ENCODE assay signal across 8 cellular contexts in the genomic region with DNA sequence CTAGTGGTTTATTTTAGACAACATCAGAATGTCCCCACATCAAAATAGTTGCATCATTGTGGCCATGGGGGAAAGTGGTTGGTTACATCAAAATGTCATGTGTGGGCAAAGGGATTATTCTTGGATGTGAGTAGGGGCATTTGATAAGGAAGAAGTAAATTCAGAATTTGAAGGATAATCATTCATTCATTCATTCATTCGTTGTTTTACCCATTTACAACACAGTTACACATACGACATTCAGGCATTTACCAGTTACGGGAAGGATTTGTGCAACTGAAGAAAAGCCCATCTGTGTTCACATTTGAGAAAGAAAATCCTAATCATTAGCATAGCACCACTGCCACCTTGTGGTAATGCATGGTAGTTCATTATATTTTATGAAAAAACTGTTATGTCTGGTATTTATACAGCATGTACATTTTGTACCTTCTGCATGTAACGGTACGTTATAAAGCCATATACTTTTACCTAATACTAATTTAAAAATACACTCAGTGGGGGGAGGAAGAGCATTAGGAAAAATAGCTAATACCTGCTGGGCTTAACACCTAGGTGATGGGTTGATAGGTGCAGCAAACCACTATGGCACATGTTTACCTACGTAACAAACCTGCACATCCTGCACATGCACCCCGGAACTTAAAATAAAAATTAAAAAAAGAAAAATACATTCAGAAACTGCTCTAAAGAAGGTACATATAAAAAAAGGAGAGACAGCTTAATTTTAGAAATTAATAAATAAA.
DNase-seq lines count a peak whose midpoint lies in the region; ATAC-seq, FAIRE-seq and TF ChIP-seq lines count a peak whose summit lies in the region.

No MANE protein-coding gene starts in this region.

- ATAC-seq in aorta (ENCODE audit: low FRiP score): peak; percentile 80
- ATAC-seq in GM19397 (IDR thresholded peaks at IDR 0.05; ENCODE audit: unreplicated experiment): no peak

- intact Hi-C loops in aorta (cut with DNase I): loop anchor here (2.0 to 5.0 kb wide), 2 partner anchors 442 to 443 kb away; no protein-coding TSS in a partner anchor

- H2AK5ac ChIP-seq in H1 (ENCODE audit: low read depth, low read length): no peak overlapping the region

- TF ChIP-seq RAD21 in H1 (IDR thresholded peaks at IDR 0.05 in 1 of 2, conservative IDR thresholded peaks at IDR 0.05 in 1 of 2; ENCODE audit: low read depth in 2 of 2, low read length in 2 of 2): peak; percentile 81 to 85

- H2AFZ ChIP-seq in H1 (ENCODE audit: low read length): no peak overlapping the region

- H2BK20ac ChIP-seq in H1 (ENCODE audit: low read length): no peak overlapping the region

- H3K14ac ChIP-seq in H1 (ENCODE audit: insufficient read length): no peak overlapping the region

- H3K27ac ChIP-seq in H1 (ENCODE audit: low read depth, low read length): no peak overlapping the region
- H3K27ac ChIP-seq in aorta (ENCODE audit: low read depth in 1 of 2, low read length in 2 of 2): no peak overlapping the region

- no peak overlapping the region for H4K5ac ChIP-seq in H1 (ENCODE audit: insufficient read length, low read depth, low read length)

- H2BK15ac ChIP-seq in H1 (ENCODE audit: low read length): no peak overlapping the region

- H3K9ac ChIP-seq in H1 (replicated peaks in 1 of 4; ENCODE audit: extremely low read depth in 1 of 4, low read depth in 3 of 4, low read length in 3 of 4): no peak overlapping the region

- H3K4ac ChIP-seq in H1 (replicated peaks; ENCODE audit: insufficient read length, low read depth, low read length): no peak overlapping the region

- H3K36me3 ChIP-seq in H1 (ENCODE audit: control insufficient read depth in 2 of 4, insufficient read depth in 4 of 4, low read length in 3 of 4): no peaks in the 10 kb centered on the region
- no peaks in the 10 kb centered on the region for H3K36me3 ChIP-seq in aorta (ENCODE audit: control insufficient read depth in 1 of 2, insufficient read depth in 2 of 2, low read length in 1 of 2)

- H3K9me3 ChIP-seq in H1 (ENCODE audit: insufficient read depth in 2 of 2, low read depth in 1 of 2, low read length in 1 of 2): no peaks in the 10 kb centered on the region
- no peaks in the 10 kb centered on the region for H3K9me3 ChIP-seq in aorta (ENCODE audit: control insufficient read depth, low read length)

- H2BK120ac ChIP-seq in H1 (replicated peaks; ENCODE audit: low read depth, low read length): no peak overlapping the region

- 55% methylated on average over 7 of the region's 7 CpGs; no CpG with 5 or more reads in 1 of the 2 experiments for WGBS in H1 (ENCODE audit: extremely low coverage in 1 of 2, insufficient coverage in 1 of 2, insufficient read length in 1 of 2, insufficient replicate concordance in 2 of 2, low coverage in 1 of 2, low lambda C conversion rate in 2 of 2, missing lambda C conversion rate in 1 of 2), 2 experiments
- 13% methylated on average over 7 of the region's 7 CpGs for WGBS in aorta, 2 donors

- H3K4me1 ChIP-seq in H1 (replicated peaks in 1 of 4; ENCODE audit: control insufficient read depth in 3 of 4, insufficient read depth in 4 of 4, low read length in 3 of 4) (peaks cover 0 to 5% (median 0%) of the 10 kb centered on the region in 4 experiments; a peak in 1 of 7 replicates), aorta (ENCODE audit: control insufficient read depth in 1 of 2, insufficient read depth in 2 of 2, low read length in 2 of 2) (no peaks in the 10 kb centered on the region)

- POLR2A ChIA-PET in H1 (lab: Charles Lee; ENCODE audit: partially characterized antibody): no interaction called here

- H3K27me3 ChIP-seq in H1 (replicated peaks in 1 of 4; ENCODE audit: control insufficient read depth in 3 of 4, extremely low read depth in 1 of 4, insufficient read depth in 3 of 4, low read length in 3 of 4): no peaks in the 10 kb centered on the region
- no peaks in the 10 kb centered on the region for H3K27me3 ChIP-seq in aorta (ENCODE audit: control insufficient read depth in 1 of 2, insufficient read depth in 2 of 2, low read length in 1 of 2)

- no peak overlapping the region for H3K23ac ChIP-seq in H1 (ENCODE audit: insufficient read length)

- CTCF ChIA-PET in H1 (lab: Charles Lee; ENCODE audit: partially characterized antibody): interaction anchor here (0.6 to 3.5 kb wide), 25 partner anchors 9 to 699 kb away, joined by 3 to 14 read pairs (median 4); no protein-coding TSS in a partner anchor

- DNase-seq in AG08396 (ENCODE audit: low spot score) (peak; percentile 30), GM10266 (ENCODE audit: extremely low spot score) (peak; percentile 38), NCI-H128 (lab: John Stamatoyannopoulos, UW; ENCODE audit: unreplicated experiment) (peak; percentile 32), SKM-1 treated with dmso at 0.1 percent for 144 hours (lab: John Stamatoyannopoulos, UW; ENCODE audit: unreplicated experiment) (peak; percentile 48), H1 (ENCODE audit: low read depth in 1 of 2, low spot score in 2 of 2) (no peak), mucosa of gallbladder (ENCODE audit: low spot score) (peak; percentile 29), aorta (no peak)

- H3K4me3 ChIP-seq in H1 (ENCODE audit: extremely low read depth in 1 of 4, insufficient read depth in 2 of 4, low read depth in 3 of 4, low read length in 4 of 4): no peak overlapping the region
- no peak overlapping the region for H3K4me3 ChIP-seq in aorta (ENCODE audit: low read length in 2 of 2)

- TF ChIP-seq CTCF in GM10266 (IDR thresholded peaks at IDR 0.05; ENCODE audit: control insufficient read depth, insufficient read depth, low read depth, missing control alignments) (peak; percentile 63), H1 (IDR thresholded peaks at IDR 0.05; ENCODE audit: control extremely low read depth in 1 of 3, insufficient read depth in 1 of 3, low read depth in 1 of 3, low read length in 3 of 3) (peak in 2 of 3 experiments; percentile 41 to 68; a peak in 2 of 4 replicates)

- no peak overlapping the region for H3K18ac ChIP-seq in H1 (ENCODE audit: extremely low read depth, low read length)

- 0 out of 4 replicates have a peak, but pooled peaks cover 0 to 2% of the 10 kb centered on the region in 2 experiments for H3K79me2 ChIP-seq in H1 (ENCODE audit: control insufficient read depth in 1 of 2, insufficient read depth in 2 of 2, low read length in 2 of 2)

- H3K79me1 ChIP-seq in H1 (ENCODE audit: low read depth, low read length): 0 out of 2 replicates have a peak, but pooled peaks cover 2% of the 10 kb centered on the region

- peaks cover 0 to 3% of the 10 kb centered on the region in 2 experiments for H4K20me1 ChIP-seq in H1 (replicated peaks in 1 of 2; ENCODE audit: control insufficient read depth in 1 of 2, insufficient read depth in 2 of 2, low read length in 2 of 2)

- TF ChIP-seq POLR2A in H1 (IDR thresholded peaks at IDR 0.05; ENCODE audit: control extremely low read depth in 1 of 2, low read depth in 2 of 2, low read length in 2 of 2): no peak

- H4K91ac ChIP-seq in H1 (replicated peaks; ENCODE audit: insufficient read length, low read length): no peak overlapping the region

- H3K56ac ChIP-seq in H1 (replicated peaks; ENCODE audit: insufficient read length, low read depth, low read length): no peak overlapping the region

- FAIRE-seq in H1 (lab: Jason Lieb, UNC): peak; percentile 48

- no peak for TF ChIP-seq EP300 in H1 (IDR thresholded peaks at IDR 0.05; ENCODE audit: borderline replicate concordance in 1 of 2, low read depth in 2 of 2, low read length in 2 of 2)

- no peak overlapping the region for H4K8ac ChIP-seq in H1 (ENCODE audit: extremely low read depth, insufficient read depth, low read length)

- H3K4me2 ChIP-seq in H1 (ENCODE audit: insufficient read depth in 1 of 2, low read depth in 2 of 2, low read length in 2 of 2): no peak overlapping the region

- no peak overlapping the region for H2BK12ac ChIP-seq in H1 (ENCODE audit: low read depth, low read length)

- no peak overlapping the region for H2BK5ac ChIP-seq in H1 (ENCODE audit: low read depth, low read length)

- no peaks in the 10 kb centered on the region; the same call in 1 of the 2 replicates for H3K23me2 ChIP-seq in H1 (ENCODE audit: low read depth, low read length)

TF ChIP-seq in H1, 55 proteins besides CTCF, POLR2A, EP300 and RAD21 (continues in another document):
- TF ChIP-seq NANOG (IDR thresholded peaks at IDR 0.05; ENCODE audit: insufficient read depth, low read depth, low read length, poor library complexity, severe bottlenecking) (no peak), SP1 (IDR thresholded peaks at IDR 0.05; ENCODE audit: low read depth, low read length) (no peak), KDM1A (IDR thresholded peaks at IDR 0.05; ENCODE audit: borderline replicate concordance, low read length) (no peak), TEAD4 (IDR thresholded peaks at IDR 0.05; ENCODE audit: low read depth, low read length) (no peak)

Comparison
In these comparisons a context has a peak if more than half of its experiments do, and no peak if none do; other contexts are left out.
1. DNase-seq: peak in AG08396 (single experiment), GM10266 (single experiment), NCI-H128 (single experiment), SKM-1 treated with dmso at 0.1 percent for 144 hours (single experiment) and mucosa of gallbladder (single experiment); none in H1 (0 of 2) and aorta (0 of 2).